ENCODE assay signal across 17 cellular contexts in genomic region chr17:4156750-4157381, GRCh38. TPM values are rescaled to one million over a fixed set of nuclear protein-coding genes. Genes with fewer than 3 reads are reported as not detected.
DNase-seq lines count a peak whose midpoint lies in the region; ATAC-seq and TF ChIP-seq lines count a peak whose summit lies in the region.
"Had no signal": no experiment of that assay in that cellular context is flagged by ENCODE, and none has a peak within 500 bp of the region (broad histone marks: within the 10 kb centered on the region; RNA-seq: fewer than 3 reads in every experiment).

No MANE protein-coding gene starts in this region.

- H3K27ac Mint-ChIP-seq in progenitor cell of endocrine pancreas = no peak overlapping the region
- H3K27ac Mint-ChIP-seq: nephron had no signal

- TF ChIP-seq CTCF in HFF-Myc (IDR thresholded peaks at IDR 0.05; ENCODE audit: low read depth, low read length, missing control alignments) (peak; percentile 18), choroid plexus epithelial cell (conservative IDR thresholded peaks at IDR 0.05; ENCODE audit: low read depth, low read length) (peak; percentile 32), progenitor cell of endocrine pancreas (IDR thresholded peaks at IDR 0.05; ENCODE audit: unreplicated experiment) (peak; percentile 39), omental fat pad (IDR thresholded peaks at IDR 0.05) (no peak)

- DNase-seq in NCI-H82 (lab: John Stamatoyannopoulos, UW) (peak; percentile 24), NCI-H82 treated with DMSO at 0.1 percent for 48 hours (lab: John Stamatoyannopoulos, UW; ENCODE audit: unreplicated experiment) (no peak), HFF-Myc (ENCODE audit: extremely low read depth, low read depth) (no peak), choroid plexus epithelial cell (ENCODE audit: low read depth) (no peak), progenitor cell of endocrine pancreas (ENCODE audit: low spot score, unreplicated experiment) (no peak), UCSD-AML1 (lab: John Stamatoyannopoulos, UW; ENCODE audit: unreplicated experiment) (no peak), omental fat pad (ENCODE audit: low spot score) (no peak)
- DNase-seq: 8988T; activated naive CD4-positive, alpha-beta T cell treated with anti-CD3 and anti-CD28 coated beads for 36 hours; Caco-2; KBM-7; NCI-H1930; substantia nigra had no signal

- H3K27me3 Mint-ChIP-seq in progenitor cell of endocrine pancreas = no peaks in the 10 kb centered on the region

- no peak overlapping the region for H3K4me3 ChIP-seq in HFF-Myc (replicated peaks; ENCODE audit: low read depth, low read length)
- H3K4me3 ChIP-seq in choroid plexus epithelial cell (ENCODE audit: low read depth, low read length) = no peak overlapping the region
- H3K4me3 ChIP-seq: SJSA1, smooth muscle cell had no signal

- no peak for ATAC-seq in GM21717 (IDR thresholded peaks at IDR 0.05; ENCODE audit: unreplicated experiment)
- no peak for ATAC-seq in omental fat pad (ENCODE audit: low FRiP score)

- no peaks in the 10 kb centered on the region for H3K9me3 Mint-ChIP-seq in progenitor cell of endocrine pancreas (ENCODE audit: low read depth)
- H3K9me3 Mint-ChIP-seq: activated naive CD4-positive, alpha-beta T cell treated with anti-CD3 and anti-CD28 coated beads for 36 hours; nephron had no signal

- H3K4me1 Mint-ChIP-seq in progenitor cell of endocrine pancreas (ENCODE audit: low read depth) = no peaks in the 10 kb centered on the region
- H3K4me1 Mint-ChIP-seq: nephron had no signal

- H3K4me3 Mint-ChIP-seq in progenitor cell of endocrine pancreas (ENCODE audit: low read depth) = no peak overlapping the region
- H3K4me3 Mint-ChIP-seq: activated naive CD4-positive, alpha-beta T cell treated with anti-CD3 and anti-CD28 coated beads for 36 hours; nephron had no signal

- peaks cover 7% of the 10 kb centered on the region for H3K36me3 Mint-ChIP-seq in progenitor cell of endocrine pancreas (ENCODE audit: insufficient read depth)

RNA-seq across cellular contexts. Expression of gene CYB5D2, which starts 13.9 kb away (rescaled TPM):
- total RNA-seq in progenitor cell of endocrine pancreas (10.7 and 13.0 TPM in 2 replicates), omental fat pad (10 to 100 TPM; 25.7 to 38.9 (median 36.2) TPM)

RNA-seq across cellular contexts. Expression of gene ZZEF1, which starts 14.0 kb away (rescaled TPM):
- total RNA-seq in progenitor cell of endocrine pancreas (36.4 and 39.2 TPM in 2 replicates), omental fat pad (10 to 100 TPM; 49.2 to 93.8 (median 66.1) TPM)

Comparison
In these comparisons a context has a peak if more than half of its experiments do, and no peak if none do; other contexts are left out.
1. CTCF ChIP-seq: peak in HFF-Myc (single experiment), choroid plexus epithelial cell (single experiment) and progenitor cell of endocrine pancreas (single experiment); none in omental fat pad (0 of 3).